10 cellular contexts compared by ENCODE assay signal in the genomic region with DNA sequence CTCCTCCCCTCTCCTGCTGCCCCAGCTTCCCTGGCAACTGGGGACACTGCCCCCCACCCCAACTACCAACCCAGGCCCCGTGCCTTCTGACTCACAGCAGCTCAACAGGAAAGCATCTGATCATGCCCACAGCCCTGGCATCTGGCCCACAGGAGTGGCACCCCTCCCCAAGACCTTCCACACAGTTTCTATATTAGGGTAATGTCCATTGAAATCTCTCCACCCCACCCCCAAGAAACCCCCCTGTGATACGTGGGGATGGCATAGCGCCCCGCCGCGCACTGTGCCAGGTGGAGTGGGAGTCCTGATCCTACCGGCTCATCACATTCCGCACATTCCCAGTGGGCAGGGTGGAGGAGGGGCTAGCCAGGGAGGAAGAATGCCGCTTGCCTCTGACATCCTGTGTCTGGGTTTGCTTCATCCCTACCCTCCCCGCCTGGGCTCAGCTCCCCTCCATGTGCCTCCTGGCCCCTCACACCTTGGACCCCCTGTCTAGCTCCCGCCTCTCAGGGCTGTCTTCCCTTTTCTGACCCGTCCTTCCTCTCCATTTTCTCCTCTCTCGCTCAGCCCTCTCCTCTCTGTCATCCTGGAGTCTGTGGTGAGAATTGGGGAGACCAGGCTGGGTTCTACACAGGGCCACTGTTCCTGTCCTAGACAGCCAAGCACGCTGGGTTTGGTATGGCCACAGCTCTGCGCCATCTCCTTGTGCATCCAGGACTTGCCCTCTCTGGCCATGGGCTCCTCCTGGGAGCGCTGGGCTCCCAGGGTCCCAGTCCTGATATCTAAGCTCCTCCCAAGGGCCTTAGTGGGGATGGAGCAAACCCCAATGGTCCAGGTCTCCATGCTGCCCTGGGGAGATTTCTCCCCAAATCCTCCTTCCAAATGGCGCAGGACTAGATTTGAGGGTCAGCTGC. TPM values are rescaled to one million over a fixed set of nuclear protein-coding genes. Genes with fewer than 3 reads are reported as not detected.
DNase-seq lines count a peak whose midpoint lies in the region; ATAC-seq lines count a peak whose summit lies in the region.
"Had no signal": no experiment of that assay in that cellular context is flagged by ENCODE, and none has a peak within 500 bp of the region (broad histone marks: within the 10 kb centered on the region; RNA-seq: fewer than 3 reads in every experiment).

No MANE protein-coding gene starts in this region.

- H3K36me3 ChIP-seq in BLaER1: no peaks in the 10 kb centered on the region

- no peak for ATAC-seq in HG02759 (IDR thresholded peaks at IDR 0.05; ENCODE audit: unreplicated experiment)
- ATAC-seq in stimulated activated naive CD8-positive, alpha-beta T cell treated with anti-CD3 and anti-CD28 coated beads, Interleukin-15, Interleukin-2, amounts not matched to agents 100 U/mL and 50 U/mL, for 24 hours: no peak

- H3K9ac ChIP-seq in BLaER1: no peak overlapping the region

- no peak overlapping the region for H3K4me3 ChIP-seq in BLaER1

- peaks cover 22% of the 10 kb centered on the region for H3K4me1 ChIP-seq in BLaER1

- peaks cover 53% of the 10 kb centered on the region for H3K27me3 ChIP-seq in BLaER1

- H3K9me3 ChIP-seq in BLaER1: no peaks in the 10 kb centered on the region

- H4K20me1 ChIP-seq in BLaER1: peaks cover 32% of the 10 kb centered on the region

- H3K4me2 ChIP-seq in BLaER1: peak overlapping the region; percentile 87

- H3K27ac ChIP-seq in BLaER1: no peak overlapping the region

- intact Hi-C loops in posterior cingulate gyrus (cut with DNase I): no loop called here

- peak; percentile 97 for DNase-seq in M059J (ENCODE audit: low read depth)
- peak; percentile 78 for DNase-seq in ecto neural progenitor cell (ENCODE audit: low spot score)
- DNase-seq in myocyte (ENCODE audit: low read depth): peak; percentile 98
- DNase-seq in activated effector memory CD4-positive, alpha-beta T cell treated with Interleukin-2 at 50 U/mL for 16 hours: no peak
- no peak for DNase-seq in posterior cingulate gyrus
- no peak for DNase-seq in stimulated activated naive CD8-positive, alpha-beta T cell treated with anti-CD3 and anti-CD28 coated beads, Interleukin-15, Interleukin-2, amounts not matched to agents 100 U/mL and 50 U/mL, for 24 hours
- DNase-seq: KBM-7 had no signal

RNA-seq across cellular contexts. Expression of gene ITGA3, which starts 27.4 kb away (rescaled TPM):
- 365 and 711 TPM in 2 replicates for total RNA-seq in M059J (2014; rRNA removed; shearing (Covaris generic))
- 264 and 289 TPM in 2 replicates for total RNA-seq in myocyte
- polyA plus RNA-seq in myocyte (2012): 485 TPM

RNA-seq across cellular contexts. Expression of gene DLX3, which starts 33.4 kb away (rescaled TPM):
- 0.15 and 0.96 TPM in 2 replicates for total RNA-seq in M059J (2014; rRNA removed; shearing (Covaris generic))
- 0.13 and 1.1 TPM in 2 replicates for total RNA-seq in myocyte
- polyA plus RNA-seq in myocyte (2012): 0.05 TPM
- total RNA-seq: activated T-helper 2 cell treated with anti-CD3 and anti-CD28 coated beads, Interferon-gamma antibody, Interleukin-2, Interleukin-4, amounts not matched to agents 10 μg/mL and 5 μg/mL and 100 μg/mL, durations not matched to agents 14 hours and 24 hours and 36 hours had no signal

RNA-seq across cellular contexts. Expression of gene DLX4, which starts 59.5 kb away (rescaled TPM):
- total RNA-seq in M059J (2014; rRNA removed; shearing (Covaris generic)): 5.5 and 7.4 TPM in 2 replicates
- total RNA-seq in myocyte: not detected in 2 replicates
- 0.33 TPM for polyA plus RNA-seq in myocyte (2012)
- total RNA-seq: activated T-helper 2 cell treated with anti-CD3 and anti-CD28 coated beads, Interferon-gamma antibody, Interleukin-2, Interleukin-4, amounts not matched to agents 10 μg/mL and 5 μg/mL and 100 μg/mL, durations not matched to agents 14 hours and 24 hours and 36 hours had no signal

Comparison
In these comparisons a context has a peak if more than half of its experiments do, and no peak if none do; other contexts are left out.
1. DNase-seq: peak in M059J (single experiment), ecto neural progenitor cell (single experiment) and myocyte (single experiment); none in activated effector memory CD4-positive, alpha-beta T cell treated with Interleukin-2 at 50 U/mL for 16 hours (single experiment), posterior cingulate gyrus (0 of 10) and stimulated activated naive CD8-positive, alpha-beta T cell treated with anti-CD3 and anti-CD28 coated beads, Interleukin-15, Interleukin-2, amounts not matched to agents 100 U/mL and 50 U/mL, for 24 hours (single experiment).